Comparison of ENCODE assay signal across 18 cellular contexts in the genomic region with DNA sequence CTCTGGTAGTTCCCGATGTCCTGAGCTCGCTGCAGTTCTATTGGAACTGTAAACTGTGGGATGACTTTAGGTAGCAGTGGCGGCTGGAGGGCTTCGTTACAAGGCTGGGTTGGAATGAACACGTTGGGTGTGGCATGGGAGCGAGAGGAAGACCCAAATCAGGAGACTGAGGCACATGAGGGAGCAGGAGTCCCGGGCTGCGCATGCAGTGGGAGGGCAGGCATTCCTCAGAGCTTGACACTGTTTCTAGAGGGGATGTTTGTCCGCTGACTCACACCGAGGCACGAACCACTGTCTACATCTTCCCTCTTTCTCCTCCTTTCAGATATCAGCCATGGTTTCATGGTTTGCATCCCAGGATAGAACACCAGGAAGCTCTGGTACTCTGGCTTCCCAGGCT. TPM values are rescaled to one million over a fixed set of nuclear protein-coding genes. Genes with fewer than 3 reads are reported as not detected.
DNase-seq lines count a peak whose midpoint lies in the region; ATAC-seq and TF ChIP-seq lines count a peak whose summit lies in the region.
"Had no signal": no experiment of that assay in that cellular context is flagged by ENCODE, and none has a peak within 500 bp of the region (broad histone marks: within the 10 kb centered on the region; RNA-seq: fewer than 3 reads in every experiment).

No MANE protein-coding gene starts in this region.

- H3K27ac ChIP-seq in trophoblast cell (ENCODE audit: low read depth, low read length), result peak overlapping the region; percentile 70
- H3K27ac ChIP-seq: colonic mucosa had no signal

- H3K36me3 ChIP-seq in trophoblast cell (ENCODE audit: control insufficient read depth in 1 of 2, insufficient read depth in 2 of 2, low read length in 2 of 2), result no peaks in the 10 kb centered on the region
- H3K36me3 ChIP-seq in BE2C, result no peaks in the 10 kb centered on the region
- H3K36me3 ChIP-seq: colonic mucosa had no signal

- H3K27ac Mint-ChIP-seq in activated CD8-positive, alpha-beta T cell treated with anti-CD3 and anti-CD28 coated beads for 36 hours, result no peak overlapping the region
- no peak overlapping the region for H3K27ac Mint-ChIP-seq in activated naive CD8-positive, alpha-beta T cell treated with anti-CD3 and anti-CD28 coated beads, Interleukin-2, amount 50 U/mL, for 24 hours
- H3K27ac Mint-ChIP-seq: activated naive CD4-positive, alpha-beta T cell treated with anti-CD3 and anti-CD28 coated beads, Interleukin-2, amount 10 ng/mL, durations not matched to agents 7 days and 5 days; CD8-positive, alpha-beta T cell; stimulated activated naive CD8-positive, alpha-beta T cell treated with anti-CD3 and anti-CD28 coated beads, Interleukin-15, Interleukin-2, amounts not matched to agents 100 ng/mL and 50 ng/mL, for 24 hours had no signal

- peak overlapping the region; percentile 19 for H2BK120ac ChIP-seq in trophoblast cell (ENCODE audit: insufficient read depth, low read length, poor library complexity)

- H3K14ac ChIP-seq in trophoblast cell (ENCODE audit: low read length), result no peak overlapping the region

- DNase-seq in Daoy (ENCODE audit: low read depth) (peak; percentile 73), NCI-H226 (peak; percentile 93), fibroblast of gingiva (ENCODE audit: low read depth) (peak; percentile 11), trophoblast cell (peak; percentile 44 to 65), iPS-NIHi11 (ENCODE audit: low spot score) (no peak), BE2C (no peak)
- no peak for DNase-seq in activated CD8-positive, alpha-beta T cell treated with anti-CD3 and anti-CD28 coated beads for 36 hours
- DNase-seq in activated naive CD8-positive, alpha-beta T cell treated with anti-CD3 and anti-CD28 coated beads, Interleukin-2, amount 50 U/mL, for 24 hours, result no peak
- DNase-seq: activated CD8-positive, alpha-beta memory T cell treated with anti-CD3 and anti-CD28 coated beads for 24 hours; activated naive CD4-positive, alpha-beta T cell treated with anti-CD3 and anti-CD28 coated beads, Interleukin-2, amount 10 ng/mL, durations not matched to agents 7 days and 5 days; CD8-positive, alpha-beta T cell; colonic mucosa; mucosa of descending colon; NCI-H1105; NCI-H526; stimulated activated CD4-positive, alpha-beta T cell treated with anti-CD3 and anti-CD28 coated beads, Interleukin-4, amount 100 ng/mL, for 4 hours had no signal

- no peak overlapping the region for H3K9ac ChIP-seq in trophoblast cell (ENCODE audit: low read length)

- H3K18ac ChIP-seq in trophoblast cell (ENCODE audit: low read length), result no peak overlapping the region

- H3K4me2 ChIP-seq in trophoblast cell (ENCODE audit: low read length), result peak overlapping the region; percentile 5

- no peaks in the 10 kb centered on the region for H3K27me3 Mint-ChIP-seq in activated CD8-positive, alpha-beta T cell treated with anti-CD3 and anti-CD28 coated beads for 36 hours
- no peaks in the 10 kb centered on the region for H3K27me3 Mint-ChIP-seq in activated naive CD8-positive, alpha-beta T cell treated with anti-CD3 and anti-CD28 coated beads, Interleukin-2, amount 50 U/mL, for 24 hours
- H3K27me3 Mint-ChIP-seq: activated naive CD4-positive, alpha-beta T cell treated with anti-CD3 and anti-CD28 coated beads, Interleukin-2, amount 10 ng/mL, durations not matched to agents 7 days and 5 days; stimulated activated naive CD8-positive, alpha-beta T cell treated with anti-CD3 and anti-CD28 coated beads, Interleukin-15, Interleukin-2, amounts not matched to agents 100 ng/mL and 50 ng/mL, for 24 hours had no signal

- POLR2A ChIA-PET in activated CD8-positive, alpha-beta T cell treated with anti-CD3 and anti-CD28 coated beads for 36 hours (lab: Charles Lee), result no interaction called here

- intact Hi-C loops in activated CD8-positive, alpha-beta T cell treated with anti-CD3 and anti-CD28 coated beads for 36 hours (cut with micrococcal nuclease), result no loop called here

- H3K9me3 ChIP-seq in trophoblast cell (ENCODE audit: insufficient read depth, low read depth, low read length), result no peaks in the 10 kb centered on the region
- H3K9me3 ChIP-seq in BE2C, result no peaks in the 10 kb centered on the region
- H3K9me3 ChIP-seq: colonic mucosa, mucosa of descending colon had no signal

- peak overlapping the region; percentile 18 for H2BK5ac ChIP-seq in trophoblast cell (ENCODE audit: low read depth, low read length, poor library complexity)

- no peak overlapping the region for H4K8ac ChIP-seq in trophoblast cell (ENCODE audit: low read depth, low read length)

- no peak overlapping the region for H4K12ac ChIP-seq in trophoblast cell (ENCODE audit: low read depth, low read length)

- H2AK5ac ChIP-seq in trophoblast cell (ENCODE audit: low read length), result no peak overlapping the region

- CTCF ChIA-PET in activated CD8-positive, alpha-beta T cell treated with anti-CD3 and anti-CD28 coated beads for 36 hours (lab: Charles Lee), result no interaction called here

- TF ChIP-seq CTCF in activated CD8-positive, alpha-beta T cell treated with anti-CD3 and anti-CD28 coated beads for 36 hours (IDR thresholded peaks at IDR 0.05), result no peak
- TF ChIP-seq CTCF in BE2C (IDR thresholded peaks at IDR 0.05; ENCODE audit: low read depth, low read length), result no peak

- ATAC-seq in activated CD8-positive, alpha-beta T cell treated with anti-CD3 and anti-CD28 coated beads for 36 hours, result no peak
- ATAC-seq in activated naive CD8-positive, alpha-beta T cell treated with anti-CD3 and anti-CD28 coated beads, Interleukin-2, amount 50 U/mL, for 24 hours, result no peak
- ATAC-seq: CD8-positive, alpha-beta T cell; HCT116; mucosa of descending colon had no signal

- H3K4me1 Mint-ChIP-seq in activated CD8-positive, alpha-beta T cell treated with anti-CD3 and anti-CD28 coated beads for 36 hours (ENCODE audit: low read depth), result no peaks in the 10 kb centered on the region
- H3K4me1 Mint-ChIP-seq in activated naive CD8-positive, alpha-beta T cell treated with anti-CD3 and anti-CD28 coated beads, Interleukin-2, amount 50 U/mL, for 24 hours, result no peaks in the 10 kb centered on the region
- H3K4me1 Mint-ChIP-seq: activated naive CD4-positive, alpha-beta T cell treated with anti-CD3 and anti-CD28 coated beads, Interleukin-2, amount 10 ng/mL, durations not matched to agents 7 days and 5 days had no signal

- H3K4me1 ChIP-seq in trophoblast cell (ENCODE audit: control insufficient read depth in 1 of 2, insufficient read depth in 2 of 2, low read length in 2 of 2) (peaks cover 17 to 22% of the 10 kb centered on the region in 2 experiments), BE2C (no peaks in the 10 kb centered on the region)
- H3K4me1 ChIP-seq: colonic mucosa had no signal

- H3K4me3 Mint-ChIP-seq in activated CD8-positive, alpha-beta T cell treated with anti-CD3 and anti-CD28 coated beads for 36 hours, result no peak overlapping the region
- no peak overlapping the region for H3K4me3 Mint-ChIP-seq in activated naive CD8-positive, alpha-beta T cell treated with anti-CD3 and anti-CD28 coated beads, Interleukin-2, amount 50 U/mL, for 24 hours
- H3K4me3 Mint-ChIP-seq: activated naive CD4-positive, alpha-beta T cell treated with anti-CD3 and anti-CD28 coated beads, Interleukin-2, amount 10 ng/mL, durations not matched to agents 7 days and 5 days; CD8-positive, alpha-beta T cell; stimulated activated naive CD8-positive, alpha-beta T cell treated with anti-CD3 and anti-CD28 coated beads, Interleukin-15, Interleukin-2, amounts not matched to agents 100 ng/mL and 50 ng/mL, for 24 hours had no signal

- no peak overlapping the region for H3K23ac ChIP-seq in trophoblast cell (ENCODE audit: low read length)

- H3K4ac ChIP-seq in trophoblast cell (ENCODE audit: low read depth, low read length), result no peak overlapping the region

- no peaks in the 10 kb centered on the region for H3K79me2 ChIP-seq in trophoblast cell (ENCODE audit: control insufficient read depth, insufficient read depth, low read length, poor library complexity)

- peak overlapping the region; percentile 70 for H2BK12ac ChIP-seq in trophoblast cell (ENCODE audit: low read length)

- no peak overlapping the region for H3K4me3 ChIP-seq in trophoblast cell (ENCODE audit: low read depth, low read length)
- H3K4me3 ChIP-seq in BE2C (ENCODE audit: low read depth, low read length), result no peak overlapping the region
- H3K4me3 ChIP-seq: colonic mucosa, mucosa of descending colon had no signal

- peak overlapping the region; percentile 20 for H2AFZ ChIP-seq in trophoblast cell (ENCODE audit: insufficient read depth, low read length, poor library complexity)

- H3K9me3 Mint-ChIP-seq in activated CD8-positive, alpha-beta T cell treated with anti-CD3 and anti-CD28 coated beads for 36 hours, result peaks cover 3% of the 10 kb centered on the region
- H3K9me3 Mint-ChIP-seq in activated naive CD8-positive, alpha-beta T cell treated with anti-CD3 and anti-CD28 coated beads, Interleukin-2, amount 50 U/mL, for 24 hours, result peaks cover 11% of the 10 kb centered on the region

- H3K36me3 Mint-ChIP-seq in activated CD8-positive, alpha-beta T cell treated with anti-CD3 and anti-CD28 coated beads for 36 hours (ENCODE audit: low read depth), result no peaks in the 10 kb centered on the region
- no peaks in the 10 kb centered on the region for H3K36me3 Mint-ChIP-seq in activated naive CD8-positive, alpha-beta T cell treated with anti-CD3 and anti-CD28 coated beads, Interleukin-2, amount 50 U/mL, for 24 hours (ENCODE audit: low read depth)
- H3K36me3 Mint-ChIP-seq: activated naive CD4-positive, alpha-beta T cell treated with anti-CD3 and anti-CD28 coated beads, Interleukin-2, amount 10 ng/mL, durations not matched to agents 7 days and 5 days; CD8-positive, alpha-beta T cell had no signal

- H4K91ac ChIP-seq in trophoblast cell (ENCODE audit: low read depth, low read length), result no peak overlapping the region

- H3K27me3 ChIP-seq in trophoblast cell (ENCODE audit: insufficient read depth, low read length) (no peaks in the 10 kb centered on the region), BE2C (no peaks in the 10 kb centered on the region)
- H3K27me3 ChIP-seq: colonic mucosa had no signal

- no CpG with 5 or more reads among the region's 11 CpGs for WGBS in trophoblast cell (ENCODE audit: extremely low coverage, insufficient coverage, insufficient read length)

- H3K79me1 ChIP-seq in trophoblast cell (ENCODE audit: low read length), result peaks cover 14% of the 10 kb centered on the region

RNA-seq across cellular contexts. Expression of a gene that starts 40.6 kb away (rescaled TPM):
- 2.6 and 4.4 TPM in 2 replicates for total RNA-seq in Daoy (2014; rRNA removed; shearing (Covaris generic))
- 113 and 116 TPM in 2 replicates for polyA plus RNA-seq in trophoblast cell (2013)
- total RNA-seq in activated CD8-positive, alpha-beta T cell treated with anti-CD3 and anti-CD28 coated beads for 36 hours, result not detected
- not detected for polyA plus RNA-seq in BE2C (2012; ENCODE audit: insufficient read depth, insufficient read length, low read depth)
- total RNA-seq: CD8-positive, alpha-beta T cell had no signal

Comparison
In these comparisons a context has a peak if more than half of its experiments do, and no peak if none do; other contexts are left out.
1. DNase-seq: peak in Daoy (single experiment), NCI-H226 (single experiment), fibroblast of gingiva (single experiment) and trophoblast cell (2 of 2); none in activated CD8-positive, alpha-beta T cell treated with anti-CD3 and anti-CD28 coated beads for 36 hours (single experiment), iPS-NIHi11 (single experiment), activated naive CD8-positive, alpha-beta T cell treated with anti-CD3 and anti-CD28 coated beads, Interleukin-2, amount 50 U/mL, for 24 hours (single experiment) and BE2C (single experiment).